In genomic region chr4:152112887-152113286, GRCh38 we compare ENCODE assay signal across 11 cellular contexts.
DNase-seq lines count a peak whose midpoint lies in the region; ATAC-seq and TF ChIP-seq lines count a peak whose summit lies in the region.
"Had no signal": no experiment of that assay in that cellular context is flagged by ENCODE, and none has a peak within 500 bp of the region (broad histone marks: within the 10 kb centered on the region; RNA-seq: fewer than 3 reads in every experiment).

No MANE protein-coding gene starts in this region.

- 0 out of 22 replicates have a peak overlapping the region, but pooled peaks of 1 of the 11 experiments have one; percentile 4 for H3K27ac ChIP-seq in BLaER1 treated with 17β-estradiol and CSF1 and Interleukin-3, amounts not matched to agents 10 nM and 100 nM
- no peak overlapping the region for H3K27ac ChIP-seq in esophagus squamous epithelium
- H3K27ac ChIP-seq: stomach had no signal

- intact Hi-C loops in esophagus squamous epithelium (cut with DNase I) = no loop called here

- WGBS in esophagus squamous epithelium, 2 donors = 75 to 89% methylated on average over 2 of the region's 2 CpGs

- no peaks in the 10 kb centered on the region for H3K27me3 ChIP-seq in BLaER1 treated with 17β-estradiol and CSF1 and Interleukin-3, amounts not matched to agents 10 nM and 100 nM
- no peaks in the 10 kb centered on the region for H3K27me3 ChIP-seq in esophagus squamous epithelium
- H3K27me3 ChIP-seq: stomach had no signal

- peaks cover 52 to 87% (median 76%) of the 10 kb centered on the region in 10 experiments for H3K4me1 ChIP-seq in BLaER1 treated with 17β-estradiol and CSF1 and Interleukin-3, amounts not matched to agents 10 nM and 100 nM
- H3K4me1 ChIP-seq in esophagus squamous epithelium = peaks cover 0 to 29% (median 0%) of the 10 kb centered on the region in 3 donors

- DNase-seq in amygdala (lab: John Stamatoyannopoulos, UW) (no peak), SHP77 treated with DMSO at 0.1 percent for 48 hours (lab: John Stamatoyannopoulos, UW) (no peak), esophagus squamous epithelium (lab: John Stamatoyannopoulos, UW) (no peak), NCI-H69 (lab: John Stamatoyannopoulos, UW) (no peak)
- DNase-seq: NCI-H1105, stomach had no signal

- no peaks in the 10 kb centered on the region for H3K36me3 ChIP-seq in BLaER1 treated with 17β-estradiol and CSF1 and Interleukin-3, amounts not matched to agents 10 nM and 100 nM
- no peaks in the 10 kb centered on the region for H3K36me3 ChIP-seq in esophagus squamous epithelium
- H3K36me3 ChIP-seq: stomach had no signal

- H3K4me3 ChIP-seq in BLaER1 treated with 17β-estradiol and CSF1 and Interleukin-3, amounts not matched to agents 10 nM and 100 nM = no peak overlapping the region
- no peak overlapping the region for H3K4me3 ChIP-seq in esophagus squamous epithelium
- H3K4me3 ChIP-seq: stomach had no signal

- peaks cover 0 to 6% (median 0%) of the 10 kb centered on the region in 11 experiments; a peak in 3 of 22 replicates for H3K9me3 ChIP-seq in BLaER1 treated with 17β-estradiol and CSF1 and Interleukin-3, amounts not matched to agents 10 nM and 100 nM (replicated peaks in 1 of 11)
- H3K9me3 ChIP-seq in esophagus squamous epithelium = no peaks in the 10 kb centered on the region
- H3K9me3 ChIP-seq: stomach had no signal

- ATAC-seq in GM18909 (IDR thresholded peaks at IDR 0.05; ENCODE audit: poor library complexity, unreplicated experiment) (peak; percentile 93), HG02678 (IDR thresholded peaks at IDR 0.05; ENCODE audit: unreplicated experiment) (peak; percentile 82), HG03565 (IDR thresholded peaks at IDR 0.05; ENCODE audit: unreplicated experiment) (peak; percentile 93)
- ATAC-seq: WTC11 had no signal

- no peaks in the 10 kb centered on the region for H4K20me1 ChIP-seq in BLaER1 treated with 17β-estradiol and CSF1 and Interleukin-3, amounts not matched to agents 10 nM and 100 nM

- H3K4me2 ChIP-seq in BLaER1 treated with 17β-estradiol and CSF1 and Interleukin-3, amounts not matched to agents 10 nM and 100 nM = peak overlapping the region in 8 of 11 experiments; percentile 6 to 76 (median 12); a peak in 9 of 22 replicates

- TF ChIP-seq CTCF in esophagus squamous epithelium (IDR thresholded peaks at IDR 0.05) = no peak

- H3K9ac ChIP-seq in BLaER1 treated with 17β-estradiol and CSF1 and Interleukin-3, amounts not matched to agents 10 nM and 100 nM = no peak overlapping the region

- no peak for TF ChIP-seq POLR2A in esophagus squamous epithelium (IDR thresholded peaks at IDR 0.05)
